Comparison of ENCODE assay signal across 8 cellular contexts in the genomic region with DNA sequence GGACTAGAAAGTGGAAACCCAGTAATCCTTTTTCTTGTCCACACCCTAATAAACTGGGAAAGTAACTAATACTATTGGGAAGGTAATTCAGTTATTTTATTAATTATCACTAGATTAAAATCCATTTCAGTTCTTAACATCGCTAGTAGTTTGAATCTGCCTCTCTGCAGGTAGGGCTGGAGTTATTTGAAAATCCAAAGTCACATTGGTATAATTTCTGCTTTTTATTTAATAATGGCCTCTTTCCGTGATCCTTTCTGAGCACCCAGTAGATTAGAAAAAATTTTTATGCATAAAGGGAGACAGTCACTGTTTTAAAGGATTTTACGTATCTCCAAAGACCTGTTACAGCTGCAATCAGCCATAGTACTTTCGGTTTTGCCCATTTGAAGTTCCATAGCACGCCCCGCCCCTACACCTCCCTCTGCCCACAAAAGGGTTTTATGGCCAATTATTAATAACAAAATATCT. TPM values are rescaled to one million over a fixed set of nuclear protein-coding genes. Genes with fewer than 3 reads are reported as not detected.
DNase-seq lines count a peak whose midpoint lies in the region; ATAC-seq and TF ChIP-seq lines count a peak whose summit lies in the region.

No MANE protein-coding gene starts in this region.

- H3K4me1 ChIP-seq in mucosa of stomach (ENCODE audit: control insufficient read depth, insufficient read depth, low read length), result no peaks in the 10 kb centered on the region

- TF ChIP-seq CTCF in activated CD8-positive, alpha-beta T cell treated with anti-CD3 and anti-CD28 coated beads for 36 hours (IDR thresholded peaks at IDR 0.05), result no peak

- peak overlapping the region; percentile 94 for H3K9ac ChIP-seq in mucosa of stomach (ENCODE audit: low read length)

- peaks cover 51% of the 10 kb centered on the region for H3K36me3 Mint-ChIP-seq in activated CD8-positive, alpha-beta T cell treated with anti-CD3 and anti-CD28 coated beads for 36 hours (ENCODE audit: low read depth)

- H3K9me3 Mint-ChIP-seq in activated CD8-positive, alpha-beta T cell treated with anti-CD3 and anti-CD28 coated beads for 36 hours, result no peaks in the 10 kb centered on the region

- H3K9me3 ChIP-seq in mucosa of stomach (ENCODE audit: control insufficient read depth, low read length), result no peaks in the 10 kb centered on the region

- H3K4me3 ChIP-seq in mucosa of stomach (ENCODE audit: low read length), result peak overlapping the region; percentile 98

- H3K27me3 Mint-ChIP-seq in activated CD8-positive, alpha-beta T cell treated with anti-CD3 and anti-CD28 coated beads for 36 hours, result no peaks in the 10 kb centered on the region

- POLR2A ChIA-PET in activated CD8-positive, alpha-beta T cell treated with anti-CD3 and anti-CD28 coated beads for 36 hours (lab: Charles Lee), result interaction anchor here (0.7 to 7.6 kb wide), 12 partner anchors 10 to 604 kb away, joined by 3 to 40 read pairs (median 5); a partner anchor contains a TSS

- no peaks in the 10 kb centered on the region for H3K36me3 ChIP-seq in mucosa of stomach (ENCODE audit: control insufficient read depth, insufficient read depth, low read length)

- DNase-seq in AG20443 (ENCODE audit: low spot score) (peak; percentile 51), NCI-H345 (lab: John Stamatoyannopoulos, UW) (peak; percentile 59), epithelial cell of prostate (ENCODE audit: low read depth, low spot score) (no peak), superior temporal gyrus (ENCODE audit: extremely low spot score) (peak; percentile 55)
- peak; percentile 72 for DNase-seq in activated CD8-positive, alpha-beta T cell treated with anti-CD3 and anti-CD28 coated beads for 36 hours

- CTCF ChIA-PET in activated CD8-positive, alpha-beta T cell treated with anti-CD3 and anti-CD28 coated beads for 36 hours (lab: Charles Lee), result interaction anchor here (1.0 to 1.7 kb wide), 6 partner anchors 18 to 506 kb away, joined by 3 to 7 read pairs (median 4); no protein-coding TSS in a partner anchor

- ATAC-seq in GM18867 (IDR thresholded peaks at IDR 0.05; ENCODE audit: unreplicated experiment), result peak; percentile 66
- peak; percentile 45 for ATAC-seq in HG03060 (IDR thresholded peaks at IDR 0.05; ENCODE audit: low read depth, unreplicated experiment)
- peak; percentile 43 for ATAC-seq in activated CD8-positive, alpha-beta T cell treated with anti-CD3 and anti-CD28 coated beads for 36 hours

- H3K4me3 Mint-ChIP-seq in activated CD8-positive, alpha-beta T cell treated with anti-CD3 and anti-CD28 coated beads for 36 hours, result peak overlapping the region; percentile 96

- H3K4me1 Mint-ChIP-seq in activated CD8-positive, alpha-beta T cell treated with anti-CD3 and anti-CD28 coated beads for 36 hours (ENCODE audit: low read depth), result peaks cover 29% of the 10 kb centered on the region

- no peaks in the 10 kb centered on the region for H3K27me3 ChIP-seq in mucosa of stomach (ENCODE audit: control insufficient read depth, insufficient read depth, low read length)

- intact Hi-C loops in activated CD8-positive, alpha-beta T cell treated with anti-CD3 and anti-CD28 coated beads for 36 hours (cut with micrococcal nuclease), result no loop called here

- H3K27ac ChIP-seq in epithelial cell of prostate, result peak overlapping the region; percentile 66

- H3K27ac Mint-ChIP-seq in activated CD8-positive, alpha-beta T cell treated with anti-CD3 and anti-CD28 coated beads for 36 hours, result peak overlapping the region; percentile 99

RNA-seq across cellular contexts. Expression of a gene that starts 0.6 kb away (rescaled TPM):
- 10 to 100 TPM; 90.9 to 93.5 TPM for total RNA-seq in activated CD8-positive, alpha-beta T cell treated with anti-CD3 and anti-CD28 coated beads for 36 hours

RNA-seq across cellular contexts. Expression of a gene that starts 20.0 kb away (rescaled TPM):
- total RNA-seq in activated CD8-positive, alpha-beta T cell treated with anti-CD3 and anti-CD28 coated beads for 36 hours, result 100 to 1,000 TPM; 329 to 338 TPM
